Comparison of ENCODE assay signal across 1 cellular context in the genomic region with DNA sequence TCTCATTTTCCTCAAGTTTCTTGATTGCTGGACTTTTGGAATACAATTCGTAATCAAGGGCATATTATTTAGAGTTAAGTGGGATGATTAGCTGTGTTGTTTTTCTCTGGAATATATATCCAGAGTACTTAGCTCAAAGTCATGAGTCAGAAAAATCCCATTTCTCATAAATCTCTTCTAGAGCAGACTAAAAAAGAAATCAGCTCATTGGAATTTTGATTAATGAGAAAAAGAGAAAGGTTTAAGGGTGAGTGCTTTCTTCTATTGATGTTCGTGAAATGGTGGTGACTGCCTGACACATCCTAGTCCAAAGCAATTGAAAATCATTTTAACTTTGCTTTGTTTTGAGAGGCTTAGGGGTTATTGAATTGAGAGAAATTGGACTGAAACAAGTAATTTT.
TF ChIP-seq lines count a peak whose summit lies in the region.

No MANE protein-coding gene starts in this region.

TF ChIP-seq in SK-N-SH, 30 proteins besides CTCF, POLR2A, EP300 and RAD21 (continued from another document):
- TF ChIP-seq REST (IDR thresholded peaks at IDR 0.05; ENCODE audit: low read depth, low read length) = no peak
- TF ChIP-seq FOXJ3 (CRISPR knock-in tag; IDR thresholded peaks at IDR 0.05) = no peak
- 0 out of 2 replicates have a peak, but pooled peaks have one; percentile 11 for TF ChIP-seq TEAD4 (IDR thresholded peaks at IDR 0.05; ENCODE audit: borderline replicate concordance, insufficient read depth)
- TF ChIP-seq RXRA (IDR thresholded peaks at IDR 0.05; ENCODE audit: borderline replicate concordance, low read depth) = no peak
- TF ChIP-seq, protein P1, sequence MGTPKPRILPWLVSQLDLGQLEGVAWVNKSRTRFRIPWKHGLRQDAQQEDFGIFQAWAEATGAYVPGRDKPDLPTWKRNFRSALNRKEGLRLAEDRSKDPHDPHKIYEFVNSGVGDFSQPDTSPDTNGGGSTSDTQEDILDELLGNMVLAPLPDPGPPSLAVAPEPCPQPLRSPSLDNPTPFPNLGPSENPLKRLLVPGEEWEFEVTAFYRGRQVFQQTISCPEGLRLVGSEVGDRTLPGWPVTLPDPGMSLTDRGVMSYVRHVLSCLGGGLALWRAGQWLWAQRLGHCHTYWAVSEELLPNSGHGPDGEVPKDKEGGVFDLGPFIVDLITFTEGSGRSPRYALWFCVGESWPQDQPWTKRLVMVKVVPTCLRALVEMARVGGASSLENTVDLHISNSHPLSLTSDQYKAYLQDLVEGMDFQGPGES (IDR thresholded peaks at IDR 0.05; ENCODE audit: low read depth, low read length) = no peak
- no peak for TF ChIP-seq TAF1 (IDR thresholded peaks at IDR 0.05; ENCODE audit: borderline replicate concordance, low read depth, low read length)
- peak; percentile 16; the same call in 1 of the 2 replicates for TF ChIP-seq NFIC (IDR thresholded peaks at IDR 0.05; ENCODE audit: borderline replicate concordance)
- peak; percentile 36 for TF ChIP-seq TCF12 (IDR thresholded peaks at IDR 0.05)
- no peak for TF ChIP-seq CHD2 (IDR thresholded peaks at IDR 0.05; ENCODE audit: low read length, partially characterized antibody)
- no peak for TF ChIP-seq ELF1 (IDR thresholded peaks at IDR 0.05)
- no peak for TF ChIP-seq EZH2phosphoT487 (IDR thresholded peaks at IDR 0.05; ENCODE audit: borderline replicate concordance, low read depth)
- TF ChIP-seq SMC3 (IDR thresholded peaks at IDR 0.05; ENCODE audit: low read depth, low read length) = no peak
- no peak for TF ChIP-seq USF1 (IDR thresholded peaks at IDR 0.05; ENCODE audit: borderline replicate concordance, low read depth)
- TF ChIP-seq RFX5 (IDR thresholded peaks at IDR 0.05; ENCODE audit: low read length) = no peak
- no peak for TF ChIP-seq NRF1 (IDR thresholded peaks at IDR 0.05; ENCODE audit: low read depth, low read length)
- TF ChIP-seq, protein P2, sequence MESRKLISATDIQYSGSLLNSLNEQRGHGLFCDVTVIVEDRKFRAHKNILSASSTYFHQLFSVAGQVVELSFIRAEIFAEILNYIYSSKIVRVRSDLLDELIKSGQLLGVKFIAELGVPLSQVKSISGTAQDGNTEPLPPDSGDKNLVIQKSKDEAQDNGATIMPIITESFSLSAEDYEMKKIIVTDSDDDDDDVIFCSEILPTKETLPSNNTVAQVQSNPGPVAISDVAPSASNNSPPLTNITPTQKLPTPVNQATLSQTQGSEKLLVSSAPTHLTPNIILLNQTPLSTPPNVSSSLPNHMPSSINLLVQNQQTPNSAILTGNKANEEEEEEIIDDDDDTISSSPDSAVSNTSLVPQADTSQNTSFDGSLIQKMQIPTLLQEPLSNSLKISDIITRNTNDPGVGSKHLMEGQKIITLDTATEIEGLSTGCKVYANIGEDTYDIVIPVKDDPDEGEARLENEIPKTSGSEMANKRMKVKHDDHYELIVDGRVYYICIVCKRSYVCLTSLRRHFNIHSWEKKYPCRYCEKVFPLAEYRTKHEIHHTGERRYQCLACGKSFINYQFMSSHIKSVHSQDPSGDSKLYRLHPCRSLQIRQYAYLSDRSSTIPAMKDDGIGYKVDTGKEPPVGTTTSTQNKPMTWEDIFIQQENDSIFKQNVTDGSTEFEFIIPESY (IDR thresholded peaks at IDR 0.05; ENCODE audit: borderline replicate concordance, low read depth) = no peak
- TF ChIP-seq, protein P3, sequence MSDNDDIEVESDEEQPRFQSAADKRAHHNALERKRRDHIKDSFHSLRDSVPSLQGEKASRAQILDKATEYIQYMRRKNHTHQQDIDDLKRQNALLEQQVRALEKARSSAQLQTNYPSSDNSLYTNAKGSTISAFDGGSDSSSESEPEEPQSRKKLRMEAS (IDR thresholded peaks at IDR 0.05; ENCODE audit: low read depth) = no peak
- no peak for TF ChIP-seq POLR2AphosphoS5 (IDR thresholded peaks at IDR 0.05; ENCODE audit: low read depth, low read length)
- no peak for TF ChIP-seq GABPA (IDR thresholded peaks at IDR 0.05; ENCODE audit: low read depth)
